ENCODE assay signal across 19 cellular contexts in genomic region chr12:122533841-122534240, GRCh38. TPM values are rescaled to one million over a fixed set of nuclear protein-coding genes. Genes with fewer than 3 reads are reported as not detected.
DNase-seq lines count a peak whose midpoint lies in the region; ATAC-seq and TF ChIP-seq lines count a peak whose summit lies in the region.
"Had no signal": no experiment of that assay in that cellular context is flagged by ENCODE, and none has a peak within 500 bp of the region (broad histone marks: within the 10 kb centered on the region; RNA-seq: fewer than 3 reads in every experiment).

No MANE protein-coding gene starts in this region.

- H3K23ac ChIP-seq in IMR-90 (ENCODE audit: low read depth, low read length) = no peak overlapping the region

- H3K27me3 ChIP-seq in IMR-90 (ENCODE audit: control insufficient read depth, insufficient read depth, low read length) (no peaks in the 10 kb centered on the region), foreskin keratinocyte (no peaks in the 10 kb centered on the region)
- H3K27me3 ChIP-seq: BLaER1 treated with 17β-estradiol and CSF1 and Interleukin-3, amounts not matched to agents 10 nM and 100 nM had no signal

- H3K4me3 ChIP-seq in IMR-90 (ENCODE audit: insufficient read depth, low read depth, low read length) = no peak overlapping the region
- H3K4me3 ChIP-seq in choroid plexus epithelial cell (ENCODE audit: low read depth, low read length) = no peak overlapping the region
- no peak overlapping the region for H3K4me3 ChIP-seq in fibroblast of the aortic adventitia (ENCODE audit: low read depth, low read length)
- H3K4me3 ChIP-seq: BLaER1 treated with 17β-estradiol and CSF1 and Interleukin-3, amounts not matched to agents 10 nM and 100 nM; SK-N-MC had no signal

- no peak for TF ChIP-seq CTCF in IMR-90 (conservative IDR thresholded peaks at IDR 0.05; ENCODE audit: low read depth, low read length)
- no peak for TF ChIP-seq CTCF in choroid plexus epithelial cell (conservative IDR thresholded peaks at IDR 0.05; ENCODE audit: low read depth, low read length)
- TF ChIP-seq CTCF in fibroblast of the aortic adventitia (IDR thresholded peaks at IDR 0.05; ENCODE audit: insufficient read depth, low read length) = no peak
- TF ChIP-seq CTCF in foreskin keratinocyte (conservative IDR thresholded peaks at IDR 0.05) = no peak

- no peak overlapping the region for H3K27ac ChIP-seq in IMR-90 (ENCODE audit: insufficient read depth, low read length)
- H3K27ac ChIP-seq in foreskin keratinocyte = no peak overlapping the region
- H3K27ac ChIP-seq: BLaER1 treated with 17β-estradiol and CSF1 and Interleukin-3, amounts not matched to agents 10 nM and 100 nM; SK-N-MC had no signal

- no CpG with 5 or more reads among the region's 2 CpGs for WGBS in IMR-90 (ENCODE audit: extremely low coverage in 2 of 2, insufficient read length in 1 of 2), 2 experiments

- H2AFZ ChIP-seq in IMR-90 (replicated peaks; ENCODE audit: low read length, poor library complexity) = no peak overlapping the region

- no peak for TF ChIP-seq POLR2A in IMR-90 (IDR thresholded peaks at IDR 0.05; ENCODE audit: low read depth, low read length)

- no peak overlapping the region for H3K18ac ChIP-seq in IMR-90 (ENCODE audit: low read depth, low read length)

- DNase-seq in IMR-90 (peak; percentile 25), choroid plexus epithelial cell (ENCODE audit: low read depth) (peak; percentile 38), fibroblast of the aortic adventitia (ENCODE audit: low read depth) (peak; percentile 28), superior temporal gyrus (ENCODE audit: extremely low spot score) (peak; percentile 35), foreskin keratinocyte (no peak)
- DNase-seq: CD8-positive, alpha-beta T cell; DMS53; HFFc6; Karpas-422; MM.1S; NCI-H1092 treated with DMSO at 0.1 percent for 48 hours; NCI-H2081 treated with DMSO at 0.1 percent for 48 hours; NCI-H446 treated with DMSO at 0.1 percent for 48 hours; OCI-M1; SHP77 had no signal

- H2AK5ac ChIP-seq in IMR-90 (ENCODE audit: low read depth, low read length) = no peak overlapping the region

- TF ChIP-seq RAD21 in IMR-90 (IDR thresholded peaks at IDR 0.05; ENCODE audit: low read length) = no peak

- in situ Hi-C loops in IMR-90 (cut with MboI; ENCODE audit: low sequenced_read_pairs) = no loop called here

- no peak overlapping the region for H3K9ac ChIP-seq in IMR-90 (ENCODE audit: low read depth, low read length)

- no peak overlapping the region for H2AK9ac ChIP-seq in IMR-90 (replicated peaks; ENCODE audit: low read depth, low read length, poor library complexity)

- ATAC-seq in IMR-90 (ENCODE audit: low read depth) (no peak), GM19328 (IDR thresholded peaks at IDR 0.05; ENCODE audit: unreplicated experiment) (no peak), foreskin keratinocyte (no peak), HG03457 (IDR thresholded peaks at IDR 0.05; ENCODE audit: unreplicated experiment) (no peak)
- ATAC-seq: CD8-positive, alpha-beta T cell had no signal

- no peak overlapping the region for H3K4ac ChIP-seq in IMR-90 (ENCODE audit: low read depth, low read length)

- intact Hi-C loops in IMR-90 (cut with micrococcal nuclease) = no loop called here

- POLR2A ChIA-PET in IMR-90 (lab: Charles Lee; ENCODE audit: unreplicated experiment) = no interaction called here

- no peak overlapping the region for H4K8ac ChIP-seq in IMR-90 (ENCODE audit: low read depth in 2 of 2, low read length in 2 of 2)

- H4K91ac ChIP-seq in IMR-90 (ENCODE audit: insufficient read depth, low read depth, low read length) = no peak overlapping the region

- no peaks in the 10 kb centered on the region for H4K20me1 ChIP-seq in IMR-90 (ENCODE audit: insufficient read depth, low read length)
- H4K20me1 ChIP-seq: BLaER1 treated with 17β-estradiol and CSF1 and Interleukin-3, amounts not matched to agents 10 nM and 100 nM had no signal

- BruUV-seq in IMR-90 (replicated peaks; lab: Mats Ljungman, UMichigan) = no TSS peak

- H3K36me3 ChIP-seq in IMR-90 (ENCODE audit: control insufficient read depth, insufficient read depth, low read length) = peaks cover 9% of the 10 kb centered on the region

- no peak overlapping the region for H2BK20ac ChIP-seq in IMR-90 (ENCODE audit: low read depth, low read length)

- H3K9me1 ChIP-seq in IMR-90 (ENCODE audit: insufficient read depth, low read length) = no peaks in the 10 kb centered on the region

- H3K79me1 ChIP-seq in IMR-90 (ENCODE audit: low read depth in 1 of 2, low read length in 2 of 2) = peaks cover 16 to 28% of the 10 kb centered on the region in 2 experiments; a peak in 3 of 4 replicates

- no peak overlapping the region for H3K14ac ChIP-seq in IMR-90 (replicated peaks; ENCODE audit: low read depth, low read length)

- H4K5ac ChIP-seq in IMR-90 (ENCODE audit: low read depth, low read length) = no peak overlapping the region

- dilution Hi-C loops in IMR-90 (cut with HindIII; ENCODE audit: low sequenced_read_pairs, unreplicated experiment) = no loop called here

- H3K4me1 ChIP-seq in IMR-90 (ENCODE audit: control insufficient read depth, insufficient read depth, low read length) (no peaks in the 10 kb centered on the region), foreskin keratinocyte (no peaks in the 10 kb centered on the region)

- H2BK15ac ChIP-seq in IMR-90 (ENCODE audit: low read depth, low read length) = no peak overlapping the region

- no peak overlapping the region for H2BK120ac ChIP-seq in IMR-90 (ENCODE audit: low read depth, low read length)

- CTCF ChIA-PET in IMR-90 (lab: Yijun Ruan, JAX) = no interaction called here

- no peaks in the 10 kb centered on the region for H3K9me3 ChIP-seq in IMR-90 (ENCODE audit: control insufficient read depth, insufficient read depth, low read length)
- H3K9me3 ChIP-seq: BLaER1 treated with 17β-estradiol and CSF1 and Interleukin-3, amounts not matched to agents 10 nM and 100 nM had no signal

- no peak overlapping the region for H2BK5ac ChIP-seq in IMR-90 (ENCODE audit: low read depth, low read length, poor library complexity, severe bottlenecking)

- H3K4me2 ChIP-seq in IMR-90 (ENCODE audit: low read depth, low read length) = no peak overlapping the region
- H3K4me2 ChIP-seq: BLaER1 treated with 17β-estradiol and CSF1 and Interleukin-3, amounts not matched to agents 10 nM and 100 nM had no signal

- H3K56ac ChIP-seq in IMR-90 (ENCODE audit: extremely low read depth, insufficient read depth, low read length) = no peak overlapping the region

TF ChIP-seq in IMR-90, 13 proteins besides CTCF, POLR2A, EP300 and RAD21:
- TF ChIP-seq RFX5 (IDR thresholded peaks at IDR 0.05; ENCODE audit: low read depth, low read length) (no peak), FOS (IDR thresholded peaks at IDR 0.05; ENCODE audit: low read depth, low read length) (no peak), RCOR1 (IDR thresholded peaks at IDR 0.05; ENCODE audit: insufficient replicate concordance, low read length) (no peak), BHLHE40 (IDR thresholded peaks at IDR 0.05; ENCODE audit: low read depth, low read length) (no peak), NFE2L2 (IDR thresholded peaks at IDR 0.05; ENCODE audit: low read depth, low read length) (no peak), CHD1 (IDR thresholded peaks at IDR 0.05; ENCODE audit: low read depth, low read length) (no peak), CEBPB (IDR thresholded peaks at IDR 0.05; ENCODE audit: low read depth, low read length) (no peak), ELK1 (IDR thresholded peaks at IDR 0.05; ENCODE audit: borderline replicate concordance, low read depth, low read length) (no peak)
TF ChIP-seq in IMR-90: peak in this region for 0.

RNA-seq across cellular contexts. Expression of gene KNTC1, which starts 6.8 kb away (rescaled TPM):
- 23.7 and 32.8 TPM in 2 replicates for total RNA-seq in IMR-90 (2012; rRNA removed)
- polyA plus RNA-seq in IMR-90 (2012; rRNA removed) = 16.6 and 16.7 TPM in 2 replicates
- 1.7 and 4.0 TPM in 2 replicates for polyA plus RNA-seq in IMR-90 (2012; cell fraction: cytosol; rRNA removed)
- 16.7 and 56.8 TPM in 2 replicates for polyA plus RNA-seq in IMR-90 (2012; cell fraction: nucleus; rRNA removed; ENCODE audit: low replicate concordance)
- total RNA-seq in fibroblast of the aortic adventitia (ENCODE audit: low replicate concordance) = 14.9 and 69.3 TPM in 2 replicates
- 37.0 and 42.8 TPM in 2 replicates for total RNA-seq in foreskin keratinocyte
- 17.5 and 20.2 TPM in 2 replicates for polyA plus RNA-seq in foreskin keratinocyte

RNA-seq across cellular contexts. Expression of gene RSRC2, which starts 7.1 kb away (rescaled TPM):
- total RNA-seq in IMR-90 (2012; rRNA removed) (18.6 and 41.7 TPM in 2 replicates), fibroblast of the aortic adventitia (ENCODE audit: low replicate concordance) (42.8 and 138 TPM in 2 replicates), foreskin keratinocyte (48.8 and 62.1 TPM in 2 replicates)
- polyA plus RNA-seq in IMR-90 (2012; rRNA removed) (31.5 and 32.1 TPM in 2 replicates), foreskin keratinocyte (25.2 and 36.8 TPM in 2 replicates)
- 3.0 and 4.6 TPM in 2 replicates for polyA plus RNA-seq in IMR-90 (2012; cell fraction: cytosol; rRNA removed)
- 13.0 and 103 TPM in 2 replicates for polyA plus RNA-seq in IMR-90 (2012; cell fraction: nucleus; rRNA removed; ENCODE audit: low replicate concordance)

RNA-seq across cellular contexts. Expression of gene ZCCHC8, which starts 33.1 kb away (rescaled TPM):
- total RNA-seq in IMR-90 (2012; rRNA removed) (9.5 and 11.4 TPM in 2 replicates), fibroblast of the aortic adventitia (ENCODE audit: low replicate concordance) (15.9 and 23.1 TPM in 2 replicates), foreskin keratinocyte (19.3 and 20.7 TPM in 2 replicates)
- polyA plus RNA-seq in IMR-90 (2012; rRNA removed) (10.9 and 12.7 TPM in 2 replicates), foreskin keratinocyte (11.3 and 12.1 TPM in 2 replicates)
- 2.8 and 3.9 TPM in 2 replicates for polyA plus RNA-seq in IMR-90 (2012; cell fraction: cytosol; rRNA removed)
- 13.3 and 42.0 TPM in 2 replicates for polyA plus RNA-seq in IMR-90 (2012; cell fraction: nucleus; rRNA removed; ENCODE audit: low replicate concordance)

Comparison
In these comparisons a context has a peak if more than half of its experiments do, and no peak if none do; other contexts are left out.
1. DNase-seq: peak in IMR-90 (single experiment), choroid plexus epithelial cell (single experiment), fibroblast of the aortic adventitia (single experiment) and superior temporal gyrus (single experiment); none in foreskin keratinocyte (0 of 2).